ENCODE assay signal across 6 cellular contexts in the genomic region with DNA sequence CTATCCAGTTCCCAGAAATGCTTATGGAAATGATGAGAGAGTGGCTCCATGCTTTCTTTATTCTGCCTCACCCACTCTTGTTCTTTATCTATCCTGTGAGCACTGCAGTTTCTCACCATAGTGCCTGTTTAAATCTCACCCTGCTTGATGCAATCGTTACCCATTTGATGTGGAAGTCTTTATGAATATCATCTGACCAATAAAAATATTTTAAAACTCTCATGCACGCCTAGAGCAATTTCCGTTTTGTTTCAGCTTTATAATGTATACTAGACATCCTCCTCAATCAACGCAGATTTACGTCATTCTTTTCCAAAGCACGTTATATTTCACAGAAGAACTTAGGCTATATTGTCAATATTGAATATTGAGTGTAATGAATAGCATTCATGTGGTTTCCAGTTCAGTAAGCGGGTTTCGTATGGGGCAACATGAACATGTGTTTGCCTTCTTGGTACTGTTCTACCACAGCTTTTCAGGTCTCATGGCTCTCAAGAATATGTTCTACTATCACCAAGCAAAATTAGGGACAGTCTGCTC. TPM values are rescaled to one million over a fixed set of nuclear protein-coding genes. Genes with fewer than 3 reads are reported as not detected.
"Had no signal": no experiment of that assay in that cellular context is flagged by ENCODE, and none has a peak within 500 bp of the region (broad histone marks: within the 10 kb centered on the region; RNA-seq: fewer than 3 reads in every experiment).

No MANE protein-coding gene starts in this region.

- H2AFZ ChIP-seq: GM23338 had no signal

- H3K27ac Mint-ChIP-seq: GM23338, IgD-negative memory B cell had no signal

- H3K4me1 Mint-ChIP-seq: IgD-negative memory B cell had no signal

- H3K4me3 ChIP-seq: GM23338 had no signal

- H3K36me3 Mint-ChIP-seq: IgD-negative memory B cell had no signal

- DNase-seq: H7, HCEC 1CT, KBM-7 had no signal

- H3K9me3 Mint-ChIP-seq: GM23338, IgD-negative memory B cell had no signal

- H3K4me2 ChIP-seq: GM23338 had no signal

- H3K27me3 Mint-ChIP-seq: IgD-negative memory B cell had no signal

- ATAC-seq: GM23338 had no signal

- H3K4me3 Mint-ChIP-seq: GM23338, IgD-negative memory B cell had no signal

RNA-seq across cellular contexts. Expression of a gene that starts 32.9 kb away (rescaled TPM):
- total RNA-seq: HT-29 had no signal
